In genomic region chr14:65877187-65877586, GRCh38 we compare ENCODE assay signal across 23 cellular contexts.
"Had no signal": no experiment of that assay in that cellular context is flagged by ENCODE, and none has a peak within 500 bp of the region (broad histone marks: within the 10 kb centered on the region; RNA-seq: fewer than 3 reads in every experiment).

No MANE protein-coding gene starts in this region.

- H3K27me3 ChIP-seq: body of pancreas, cardiac muscle cell, neutrophil, ovary, upper lobe of right lung had no signal

- DNase-seq: activated CD4-positive, alpha-beta T cell treated with anti-CD3 and anti-CD28 coated beads, Interleukin-2, amount 50 U/mL, for 48 hours; activated naive CD4-positive, alpha-beta T cell treated with Interleukin-2 at 50 U/mL for 16 hours; activated T-cell treated with anti-CD3 and anti-CD28 coated beads, Interleukin-2, amount 50 U/mL, for 24 hours; anterior cingulate cortex; body of pancreas; cortex of kidney; head of caudate nucleus; hypothalamus; left ventricle myocardium inferior; ovary; stimulated activated CD4-positive, alpha-beta T cell treated with anti-CD3 and anti-CD28 coated beads, Interleukin-2, amount 100 ng/mL, for 48 hours; stimulated activated CD8-positive, alpha-beta memory T cell treated with anti-CD3 and anti-CD28 coated beads, Interleukin-4, amount 100 ng/mL, for 48 hours; stimulated activated naive B cell treated with anti-CD40 and anti-IgM and Interleukin-4, amounts not matched to agents 10 μg/mL and 1 μg/mL and 100 μg/mL, for 72 hours; T1000; upper lobe of right lung had no signal

- H3K4me3 Mint-ChIP-seq: activated T-cell treated with anti-CD3 and anti-CD28 coated beads, Interleukin-2, amount 50 U/mL, for 24 hours; natural killer cell treated with Interleukin-12 subunit alpha and Interleukin-12 subunit beta and Interleukin-15 and Interleukin-18, amount 100 ng/mL, for 72 hours; stimulated activated naive B cell treated with anti-CD40 and anti-IgM and Interleukin-4, amounts not matched to agents 10 μg/mL and 1 μg/mL and 100 μg/mL, for 72 hours; WTC11 had no signal

- H3K9me3 Mint-ChIP-seq: natural killer cell treated with Interleukin-12 subunit alpha and Interleukin-12 subunit beta and Interleukin-15 and Interleukin-18, amount 100 ng/mL, for 72 hours had no signal

- H3K9me3 ChIP-seq: body of pancreas, neutrophil, ovary, prostate gland, thoracic aorta, upper lobe of right lung had no signal

- ATAC-seq: body of pancreas; gastroesophageal sphincter; natural killer cell treated with Interleukin-12 subunit alpha and Interleukin-12 subunit beta and Interleukin-15 and Interleukin-18, amount 100 ng/mL, for 72 hours; stimulated activated naive B cell treated with anti-CD40 and anti-IgM and Interleukin-4, amounts not matched to agents 10 μg/mL and 1 μg/mL and 100 μg/mL, for 72 hours; upper lobe of right lung; WTC11 had no signal

- H3K4me1 ChIP-seq: body of pancreas, gastroesophageal sphincter, left ventricle myocardium inferior, prostate gland, upper lobe of right lung had no signal

- H3K36me3 ChIP-seq: cardiac muscle cell, gastroesophageal sphincter, left ventricle myocardium inferior, neutrophil, ovary, prostate gland, thoracic aorta, upper lobe of right lung had no signal

- H3K4me1 Mint-ChIP-seq: WTC11 had no signal

- H3K27ac Mint-ChIP-seq: natural killer cell treated with Interleukin-12 subunit alpha and Interleukin-12 subunit beta and Interleukin-15 and Interleukin-18, amount 100 ng/mL, for 72 hours; stimulated activated naive B cell treated with anti-CD40 and anti-IgM and Interleukin-4, amounts not matched to agents 10 μg/mL and 1 μg/mL and 100 μg/mL, for 72 hours; WTC11 had no signal

- H3K4me3 ChIP-seq: body of pancreas, cardiac muscle cell, gastroesophageal sphincter, left ventricle myocardium inferior, ovary, prostate gland, thoracic aorta, upper lobe of right lung had no signal

- H3K27me3 Mint-ChIP-seq: activated T-cell treated with anti-CD3 and anti-CD28 coated beads, Interleukin-2, amount 50 U/mL, for 24 hours; natural killer cell treated with Interleukin-12 subunit alpha and Interleukin-12 subunit beta and Interleukin-15 and Interleukin-18, amount 100 ng/mL, for 72 hours had no signal

- H3K36me3 Mint-ChIP-seq: stimulated activated naive B cell treated with anti-CD40 and anti-IgM and Interleukin-4, amounts not matched to agents 10 μg/mL and 1 μg/mL and 100 μg/mL, for 72 hours; WTC11 had no signal

- H3K27ac ChIP-seq: body of pancreas, cardiac muscle cell, epithelial cell of prostate, gastroesophageal sphincter, left ventricle myocardium inferior, neutrophil, ovary, prostate gland, thoracic aorta, upper lobe of right lung had no signal
